Comparison of ENCODE assay signal across 30 cellular contexts in the genomic region with DNA sequence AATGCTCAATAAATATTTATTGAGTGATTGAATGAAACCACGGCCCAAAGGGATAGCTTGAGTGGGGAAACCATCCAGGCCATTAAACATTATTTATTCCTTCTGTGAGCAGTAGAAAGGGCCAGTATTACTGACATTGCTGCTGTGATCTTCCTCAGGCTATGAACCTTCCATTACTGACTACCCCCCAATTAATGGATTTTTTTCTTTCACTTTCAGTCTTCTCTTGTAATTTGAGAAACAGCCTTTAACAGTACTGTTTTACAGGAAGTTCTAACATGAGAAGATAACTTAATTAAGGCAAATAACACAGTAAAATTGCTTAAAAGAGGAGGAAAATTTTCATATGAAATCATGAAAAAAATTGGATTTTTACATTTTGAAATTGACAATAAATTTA.
"Had no signal": no experiment of that assay in that cellular context is flagged by ENCODE, and none has a peak within 500 bp of the region (broad histone marks: within the 10 kb centered on the region; RNA-seq: fewer than 3 reads in every experiment).

No MANE protein-coding gene starts in this region.

- H3K4me1 ChIP-seq: gastroesophageal sphincter, pancreas, prostate gland, sigmoid colon, uterus had no signal

- H3K4me3 ChIP-seq: coronary artery, dorsolateral prefrontal cortex, gastroesophageal sphincter, pancreas, prostate gland, sigmoid colon, uterus had no signal

- DNase-seq: activated B cell treated with CpG ODN at 0.5 μM for 24 hours; activated CD4-positive, alpha-beta T cell treated with anti-CD3 and anti-CD28 coated beads, Interleukin-2, amount 50 U/mL, for 1 hour; activated CD8-positive, alpha-beta T cell treated with anti-CD3 and anti-CD28 coated beads for 36 hours; activated gamma-delta T cell treated with Interleukin-2 at 50 U/mL for 16 hours; activated naive CD4-positive, alpha-beta T cell treated with anti-CD3 and anti-CD28 coated beads, Interleukin-2, amount 50 U/mL, for 16 hours; activated T-cell treated with anti-CD3 and anti-CD28 coated beads, Interleukin-2, amount 50 U/mL, for 4 hours; amniotic stem cell; brain microvascular endothelial cell; dorsolateral prefrontal cortex; effector memory CD4-positive, alpha-beta T cell; erythroblast; hippocampal formation; left cardiac atrium; left ventricle myocardium superior; naive B cell; nephron progenitor cell; pancreas; sigmoid colon; small intestine; stimulated activated CD4-positive, alpha-beta T cell treated with anti-CD3 and anti-CD28 coated beads, Interleukin-4, amount 100 ng/mL, for 4 hours; stimulated activated CD8-positive, alpha-beta memory T cell treated with anti-CD3 and anti-CD28 coated beads, Interleukin-4, amount 100 ng/mL, for 48 hours; stimulated activated naive CD8-positive, alpha-beta T cell treated with anti-CD3 and anti-CD28 coated beads, Interleukin-15, amount 100 ng/mL, for 72 hours; substantia nigra; uterus had no signal

- H3K27me3 ChIP-seq: brain microvascular endothelial cell, dorsolateral prefrontal cortex, gastroesophageal sphincter, neutrophil, pancreas, sigmoid colon, uterus had no signal

- ATAC-seq: activated CD8-positive, alpha-beta T cell treated with anti-CD3 and anti-CD28 coated beads for 36 hours; activated T-cell treated with anti-CD3 and anti-CD28 coated beads, Interleukin-2, amount 50 U/mL, for 4 hours; activated T-helper 17 cell treated with anti-CD3 and anti-CD28 coated beads, Interleukin-2, amount 50 U/mL, for 72 hours; gastroesophageal sphincter; left cardiac atrium; left ventricle myocardium superior; pancreas; stimulated activated memory B cell treated with anti-CD40 and anti-IgM and Interleukin-4, amounts not matched to agents 10 μg/mL and 1 μg/mL and 100 μg/mL, for 72 hours; stimulated activated naive CD8-positive, alpha-beta T cell treated with anti-CD3 and anti-CD28 coated beads, Interleukin-15, amount 100 ng/mL, for 72 hours had no signal

- H3K36me3 ChIP-seq: brain microvascular endothelial cell, gastroesophageal sphincter, neutrophil, pancreas, prostate gland, sigmoid colon, uterus had no signal

- H3K27ac ChIP-seq: brain microvascular endothelial cell, coronary artery, dorsolateral prefrontal cortex, gastroesophageal sphincter, neutrophil, pancreas, prostate gland, sigmoid colon, uterus had no signal
